Comparison of ENCODE assay signal across 10 cellular contexts in the genomic region with DNA sequence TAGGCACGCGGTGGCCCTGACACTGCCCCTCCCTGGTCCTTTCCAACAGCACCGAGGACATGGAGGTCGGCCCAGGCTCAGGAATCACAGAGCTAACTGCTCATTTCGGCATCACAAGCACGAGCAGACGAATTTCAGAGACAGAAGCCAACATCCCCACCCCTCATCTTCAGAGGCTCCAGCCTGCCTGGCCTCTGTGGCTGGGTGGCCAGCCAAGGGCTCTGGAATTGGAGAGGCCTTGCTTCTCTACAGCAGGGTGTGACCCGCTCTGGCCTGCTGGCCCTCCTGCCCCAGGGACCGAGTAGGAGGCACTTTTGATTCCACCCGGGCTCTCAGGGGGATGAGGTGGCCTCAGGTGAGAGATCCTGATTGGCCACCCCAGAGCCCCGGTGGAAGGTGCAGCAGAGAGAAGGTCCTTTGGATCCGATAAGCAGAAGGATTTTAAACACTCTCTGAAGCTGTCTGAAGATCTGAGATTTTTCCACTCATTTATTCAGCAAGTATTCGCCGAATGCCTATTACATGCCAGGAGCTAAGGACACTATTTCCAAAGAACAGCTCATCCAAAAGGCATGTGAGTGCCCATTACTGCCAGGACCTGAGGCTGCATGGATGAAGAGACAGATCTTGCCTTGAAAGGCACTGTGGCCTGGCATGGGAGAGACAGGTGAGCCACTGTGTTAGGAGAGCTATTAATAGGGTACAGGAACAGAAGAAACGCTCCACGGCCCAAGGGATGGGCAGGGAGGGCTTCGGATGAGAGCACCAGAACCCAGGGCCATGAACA. TPM values are rescaled to one million over a fixed set of nuclear protein-coding genes. Genes with fewer than 3 reads are reported as not detected.
A peak's percentile ranks its signal among the peaks of the same experiment; 100 is the strongest.
DNase-seq lines count a peak whose midpoint lies in the region; ATAC-seq and TF ChIP-seq lines count a peak whose summit lies in the region.
"Had no signal": no experiment of that assay in that cellular context is flagged by ENCODE, and none has a peak within 500 bp of the region (broad histone marks: within the 10 kb centered on the region; RNA-seq: fewer than 3 reads in every experiment).

No MANE protein-coding gene starts in this region.

- peak; percentile 86 for DNase-seq in AG10803 (ENCODE audit: low read depth)
- DNase-seq in RWPE2 (ENCODE audit: low spot score), result no peak
- peak; percentile 85 for DNase-seq in fibroblast of gingiva (ENCODE audit: low read depth)
- DNase-seq in neural progenitor cell (ENCODE audit: low spot score), result no peak
- no peak for DNase-seq in NCI-H82 treated with DMSO at 0.1 percent for 48 hours (lab: John Stamatoyannopoulos, UW; ENCODE audit: unreplicated experiment)
- DNase-seq in NCI-H510A treated with DMSO at 0.1 percent for 48 hours (lab: John Stamatoyannopoulos, UW), result no peak
- no peak for DNase-seq in immature natural killer cell
- DNase-seq in NCI-H1105 (lab: John Stamatoyannopoulos, UW), result no peak
- DNase-seq: NCI-H187 treated with DMSO at 0.1 percent for 48 hours had no signal

- H3K4me1 ChIP-seq in RWPE2 (ENCODE audit: insufficient read depth, poor library complexity, severe bottlenecking) (peaks cover 13% of the 10 kb centered on the region), neural progenitor cell (no peaks in the 10 kb centered on the region)

- TF ChIP-seq CTCF in AG10803 (conservative IDR thresholded peaks at IDR 0.05; ENCODE audit: low read length) (no peak), RWPE2 (IDR thresholded peaks at IDR 0.05; ENCODE audit: poor library complexity, severe bottlenecking) (no peak), neural progenitor cell (IDR thresholded peaks at IDR 0.05) (no peak)

- H3F3A ChIP-seq in neural progenitor cell (ENCODE audit: low read depth), result no peaks in the 10 kb centered on the region

- H3K4me3 Mint-ChIP-seq in neural progenitor cell (no peak overlapping the region), immature natural killer cell (no peak overlapping the region)
- H3K4me3 Mint-ChIP-seq: activated naive CD8-positive, alpha-beta T cell had no signal

- H3K4me2 ChIP-seq in neural progenitor cell, result no peak overlapping the region

- H3K79me2 ChIP-seq in neural progenitor cell (ENCODE audit: low read depth), result peaks cover 5% of the 10 kb centered on the region

- H3K36me3 Mint-ChIP-seq in neural progenitor cell (peaks cover 7% of the 10 kb centered on the region), immature natural killer cell (peaks cover 0 to 5% (median 0%) of the 10 kb centered on the region in 3 donors)
- H3K36me3 Mint-ChIP-seq: activated naive CD8-positive, alpha-beta T cell had no signal

- H3K9ac ChIP-seq in neural progenitor cell, result no peak overlapping the region

- peaks cover 8% of the 10 kb centered on the region for H3K4me1 Mint-ChIP-seq in neural progenitor cell
- peaks cover 10 to 22% of the 10 kb centered on the region in 2 donors for H3K4me1 Mint-ChIP-seq in immature natural killer cell

- H3K27ac ChIP-seq in RWPE2 (ENCODE audit: poor library complexity, severe bottlenecking) (peak overlapping the region; percentile 50), neural progenitor cell (no peak overlapping the region)

- H3K27ac Mint-ChIP-seq in neural progenitor cell (peak overlapping the region; percentile 91), immature natural killer cell (peak overlapping the region in 1 of 6 donors; percentile 50)
- H3K27ac Mint-ChIP-seq: activated naive CD8-positive, alpha-beta T cell had no signal

- no peak overlapping the region for H2AFZ ChIP-seq in neural progenitor cell (replicated peaks)

- peaks cover 8% of the 10 kb centered on the region for H3K27me3 Mint-ChIP-seq in neural progenitor cell (ENCODE audit: insufficient read depth, low read depth)
- H3K27me3 Mint-ChIP-seq in immature natural killer cell (ENCODE audit: low read depth in 3 of 3), result peaks cover 0 to 2% (median 0%) of the 10 kb centered on the region in 3 donors
- H3K27me3 Mint-ChIP-seq: activated naive CD8-positive, alpha-beta T cell had no signal

- ATAC-seq in RWPE2 (ENCODE audit: low read depth), result peak; percentile 81

- no peaks in the 10 kb centered on the region for H4K20me1 ChIP-seq in neural progenitor cell (ENCODE audit: low read depth)

- H3K9me3 ChIP-seq in RWPE2 (ENCODE audit: severe bottlenecking) (no peaks in the 10 kb centered on the region), neural progenitor cell (ENCODE audit: low read depth) (no peaks in the 10 kb centered on the region)

- H3K36me3 ChIP-seq in RWPE2 (ENCODE audit: low read depth) (peaks cover 3% of the 10 kb centered on the region; the same call in 1 of the 2 replicates), neural progenitor cell (no peaks in the 10 kb centered on the region)

- H3K27me3 ChIP-seq in RWPE2 (ENCODE audit: insufficient read depth, poor library complexity, severe bottlenecking) (no peaks in the 10 kb centered on the region), neural progenitor cell (no peaks in the 10 kb centered on the region)

- peaks cover 2% of the 10 kb centered on the region for H3K9me3 Mint-ChIP-seq in neural progenitor cell
- H3K9me3 Mint-ChIP-seq in immature natural killer cell, result no peaks in the 10 kb centered on the region

- H3K4me3 ChIP-seq in AG10803 (ENCODE audit: low read length) (peak overlapping the region; percentile 35), RWPE2 (ENCODE audit: severe bottlenecking) (no peak overlapping the region), neural progenitor cell (no peak overlapping the region)

RNA-seq across cellular contexts. Expression of a gene that starts 10.3 kb away (rescaled TPM):
- 19.4 and 59.9 TPM in 2 replicates for total RNA-seq in neural progenitor cell (ENCODE audit: low replicate concordance)
- 10 to 100 TPM; 23.5 to 58.7 (median 36.5) TPM for polyA plus RNA-seq in immature natural killer cell

RNA-seq across cellular contexts. Expression of a gene that starts 10.6 kb away (rescaled TPM):
- total RNA-seq in neural progenitor cell (ENCODE audit: low replicate concordance), result 38.6 and 72.3 TPM in 2 replicates
- polyA plus RNA-seq in immature natural killer cell, result 10 to 100 TPM; 60.6 to 87.5 (median 64.5) TPM

RNA-seq across cellular contexts. Expression of a gene that starts 23.2 kb away (rescaled TPM):
- total RNA-seq in neural progenitor cell (ENCODE audit: low replicate concordance), result 1.2 and 5.6 TPM in 2 replicates
- polyA plus RNA-seq in immature natural killer cell, result 1 to 10 TPM; 1.4 to 7.7 (median 5.0) TPM

RNA-seq across cellular contexts. Expression of a gene that starts 29.6 kb away (rescaled TPM):
- 54.2 and 173 TPM in 2 replicates for total RNA-seq in neural progenitor cell (ENCODE audit: low replicate concordance)
- polyA plus RNA-seq in immature natural killer cell, result 1 to 10 TPM in 2 of 3 donors, under 1 TPM in 1; 0.34 to 1.6 (median 1.1) TPM

Comparison
In these comparisons a context has a peak if more than half of its experiments do, and no peak if none do; other contexts are left out.
1. DNase-seq: peak in AG10803 (single experiment) and fibroblast of gingiva (single experiment); none in RWPE2 (single experiment), neural progenitor cell (single experiment), NCI-H82 treated with DMSO at 0.1 percent for 48 hours (single experiment), NCI-H510A treated with DMSO at 0.1 percent for 48 hours (single experiment), immature natural killer cell (0 of 3) and NCI-H1105 (single experiment).